28 cellular contexts compared by ENCODE assay signal in genomic region chr2:65790676-65790935, GRCh38.
"Had no signal": no experiment of that assay in that cellular context is flagged by ENCODE, and none has a peak within 500 bp of the region (broad histone marks: within the 10 kb centered on the region; RNA-seq: fewer than 3 reads in every experiment).

No MANE protein-coding gene starts in this region.

- ATAC-seq: effector memory CD8-positive, alpha-beta T cell; foreskin keratinocyte; heart right ventricle; naive thymus-derived CD4-positive, alpha-beta T cell; sciatic nerve; stimulated activated naive CD8-positive, alpha-beta T cell treated with anti-CD3 and anti-CD28 coated beads, Interleukin-15, Interleukin-2, amounts not matched to agents 100 U/mL and 50 U/mL, for 24 hours had no signal

- DNase-seq: activated CD4-positive, alpha-beta T cell treated with anti-CD3 and anti-CD28 coated beads for 4 hours; activated CD4-positive, alpha-beta T cell treated with anti-CD3 and anti-CD28 coated beads, Interleukin-2, amount 50 U/mL, for 48 hours; activated CD8-positive, alpha-beta memory T cell treated with anti-CD3 and anti-CD28 coated beads for 24 hours; activated effector memory CD4-positive, alpha-beta T cell treated with anti-CD3 and anti-CD28 coated beads, Interleukin-2, amount 50 U/mL, for 16 hours; activated naive CD4-positive, alpha-beta T cell treated with anti-CD3 and anti-CD28 coated beads for 36 hours; activated naive CD8-positive, alpha-beta T cell treated with anti-CD3 and anti-CD28 coated beads, Interleukin-2, amount 10 ng/mL, durations not matched to agents 7 days and 5 days; caudate nucleus; cortex of kidney; effector memory CD8-positive, alpha-beta T cell; foreskin keratinocyte; heart right ventricle; immature natural killer cell; midbrain; naive thymus-derived CD4-positive, alpha-beta T cell; retina; stimulated activated CD4-positive, alpha-beta T cell treated with anti-CD3 and anti-CD28 coated beads, Interleukin-12 subunit alpha, Interleukin-12 subunit beta, amount 100 ng/mL, for 4 hours; stimulated activated CD4-positive, alpha-beta T cell treated with anti-CD3 and anti-CD28 coated beads, Interleukin-4, amount 100 ng/mL, for 1 hour; stimulated activated naive CD8-positive, alpha-beta T cell treated with anti-CD3 and anti-CD28 coated beads, Interleukin-15, Interleukin-2, amounts not matched to agents 100 U/mL and 50 U/mL, for 24 hours; T-helper 1 cell; uterus had no signal

- H3K36me3 ChIP-seq: heart right ventricle, thoracic aorta, uterus had no signal

- H3K9me3 ChIP-seq: heart right ventricle, thoracic aorta, uterus had no signal

- H3K27me3 Mint-ChIP-seq: activated naive CD8-positive, alpha-beta T cell treated with anti-CD3 and anti-CD28 coated beads, Interleukin-2, amount 10 ng/mL, durations not matched to agents 7 days and 5 days; progenitor cell of endocrine pancreas had no signal

- H3K36me3 Mint-ChIP-seq: activated naive CD8-positive, alpha-beta T cell treated with anti-CD3 and anti-CD28 coated beads, Interleukin-2, amount 10 ng/mL, durations not matched to agents 7 days and 5 days; immature natural killer cell; naive thymus-derived CD4-positive, alpha-beta T cell; type B pancreatic cell had no signal

- H3K27ac Mint-ChIP-seq: activated naive CD4-positive, alpha-beta T cell treated with anti-CD3 and anti-CD28 coated beads for 36 hours; activated naive CD8-positive, alpha-beta T cell treated with anti-CD3 and anti-CD28 coated beads, Interleukin-2, amount 10 ng/mL, durations not matched to agents 7 days and 5 days; activated T-helper 1 cell treated with anti-CD3 and anti-CD28 coated beads, Interleukin-12 subunit alpha, Interleukin-12 subunit beta, Interleukin-2, Interleukin-4 antibody, amounts not matched to agents 30 ng/mL and 10 ng/mL and 1 ng/mL, durations not matched to agents 14 hours and 24 hours and 36 hours; effector memory CD8-positive, alpha-beta T cell; immature natural killer cell; naive thymus-derived CD4-positive, alpha-beta T cell; progenitor cell of endocrine pancreas; T-helper 2 cell treated with Interferon-gamma antibody and Interleukin-4, amounts not matched to agents 5 μg/mL and 100 μg/mL, for 36 hours; type B pancreatic cell had no signal

- H3K4me3 Mint-ChIP-seq: activated naive CD4-positive, alpha-beta T cell treated with anti-CD3 and anti-CD28 coated beads for 36 hours; activated naive CD8-positive, alpha-beta T cell treated with anti-CD3 and anti-CD28 coated beads, Interleukin-2, amount 10 ng/mL, durations not matched to agents 7 days and 5 days; activated T-helper 1 cell treated with anti-CD3 and anti-CD28 coated beads, Interleukin-12 subunit alpha, Interleukin-12 subunit beta, Interleukin-2, Interleukin-4 antibody, amounts not matched to agents 30 ng/mL and 10 ng/mL and 1 ng/mL, durations not matched to agents 14 hours and 24 hours and 36 hours; effector memory CD8-positive, alpha-beta T cell; immature natural killer cell; naive thymus-derived CD4-positive, alpha-beta T cell; neural crest cell; T-helper 2 cell treated with Interferon-gamma antibody and Interleukin-4, amounts not matched to agents 5 μg/mL and 100 μg/mL, for 36 hours had no signal

- H3K9me3 Mint-ChIP-seq: activated naive CD4-positive, alpha-beta T cell treated with anti-CD3 and anti-CD28 coated beads for 36 hours; activated naive CD8-positive, alpha-beta T cell treated with anti-CD3 and anti-CD28 coated beads, Interleukin-2, amount 10 ng/mL, durations not matched to agents 7 days and 5 days; activated T-helper 1 cell treated with anti-CD3 and anti-CD28 coated beads, Interleukin-12 subunit alpha, Interleukin-12 subunit beta, Interleukin-2, Interleukin-4 antibody, amounts not matched to agents 30 ng/mL and 10 ng/mL and 1 ng/mL, durations not matched to agents 14 hours and 24 hours and 36 hours; T-helper 2 cell treated with Interferon-gamma antibody and Interleukin-4, amounts not matched to agents 5 μg/mL and 100 μg/mL, for 36 hours had no signal

- H3K4me1 ChIP-seq: foreskin keratinocyte, heart right ventricle, uterus had no signal

- H3K27ac ChIP-seq: foreskin keratinocyte, heart right ventricle, skin epidermis, thoracic aorta, uterus had no signal

- H3K4me1 Mint-ChIP-seq: activated naive CD8-positive, alpha-beta T cell treated with anti-CD3 and anti-CD28 coated beads, Interleukin-2, amount 10 ng/mL, durations not matched to agents 7 days and 5 days; immature natural killer cell; naive thymus-derived CD4-positive, alpha-beta T cell had no signal

- H3K27me3 ChIP-seq: foreskin keratinocyte, uterus had no signal

- H3K4me3 ChIP-seq: heart right ventricle, skin epidermis, thoracic aorta, uterus had no signal
